Comparison of ENCODE assay signal across 14 cellular contexts in genomic region chr2:159155315-159155714, GRCh38.
A peak's percentile ranks its signal among the peaks of the same experiment; 100 is the strongest.
DNase-seq lines count a peak whose midpoint lies in the region; ATAC-seq and TF ChIP-seq lines count a peak whose summit lies in the region.
"Had no signal": no experiment of that assay in that cellular context is flagged by ENCODE, and none has a peak within 500 bp of the region (broad histone marks: within the 10 kb centered on the region; RNA-seq: fewer than 3 reads in every experiment).

No MANE protein-coding gene starts in this region.

- no peak overlapping the region for H3K4me2 ChIP-seq in Karpas-422 (ENCODE audit: low read depth, low read length, poor library complexity, severe bottlenecking)

- H2AFZ ChIP-seq in Karpas-422 (ENCODE audit: low read length): no peak overlapping the region

- no peaks in the 10 kb centered on the region for H4K20me1 ChIP-seq in Karpas-422 (ENCODE audit: insufficient read depth, low read depth, low read length)

- H3K27me3 ChIP-seq in Karpas-422 (ENCODE audit: low read length): no peaks in the 10 kb centered on the region
- H3K27me3 ChIP-seq: esophagus muscularis mucosa, right atrium auricular region had no signal

- no peaks in the 10 kb centered on the region for H3K36me3 Mint-ChIP-seq in glutamatergic neuron (ENCODE audit: unreplicated experiment)

- no peak overlapping the region for H3K9ac ChIP-seq in Karpas-422 (ENCODE audit: low read length)

- no peaks in the 10 kb centered on the region for H3K27me3 Mint-ChIP-seq in glutamatergic neuron (ENCODE audit: unreplicated experiment)

- H3K9me3 ChIP-seq in Karpas-422 (ENCODE audit: low read length): no peaks in the 10 kb centered on the region
- H3K9me3 ChIP-seq in mucosa of descending colon: no peaks in the 10 kb centered on the region
- H3K9me3 ChIP-seq: esophagus muscularis mucosa, right atrium auricular region had no signal

- H3K4me1 Mint-ChIP-seq in glutamatergic neuron (ENCODE audit: low read depth, unreplicated experiment): peaks cover 13% of the 10 kb centered on the region

- peak; percentile 86 for ATAC-seq in mucosa of descending colon
- ATAC-seq in GM18861 (IDR thresholded peaks at IDR 0.05; ENCODE audit: unreplicated experiment): no peak

- no peak overlapping the region for H3K27ac ChIP-seq in Karpas-422 (ENCODE audit: low read length)
- H3K27ac ChIP-seq: esophagus muscularis mucosa, right atrium auricular region had no signal

- DNase-seq in COR-L47 (lab: John Stamatoyannopoulos, UW) (peak; percentile 8), Karpas-422 (peak; percentile 4), epithelial cell of esophagus (ENCODE audit: low read depth) (peak; percentile 88), mucosa of descending colon (peak; percentile 74 to 80 (median 76)), glutamatergic neuron (no peak), SIG-M5 treated with dmso at 0.1 percent for 504 hours (lab: John Stamatoyannopoulos, UW; ENCODE audit: unreplicated experiment) (no peak), NK-92 (lab: John Stamatoyannopoulos, UW; ENCODE audit: unreplicated experiment) (no peak)
- DNase-seq: activated naive CD4-positive, alpha-beta T cell treated with anti-CD3 and anti-CD28 coated beads, Interleukin-2, amount 50 U/mL, for 16 hours; NCI-H187; stimulated activated CD4-positive, alpha-beta T cell treated with anti-CD3 and anti-CD28 coated beads, Interleukin-4, amount 100 ng/mL, for 24 hours; stimulated activated naive CD4-positive, alpha-beta T cell had no signal

- H3K9me3 Mint-ChIP-seq in glutamatergic neuron (ENCODE audit: unreplicated experiment): no peaks in the 10 kb centered on the region

- no peak for TF ChIP-seq CTCF in epithelial cell of esophagus (IDR thresholded peaks at IDR 0.05; ENCODE audit: insufficient read depth, low read depth, low read length, missing control alignments)
- TF ChIP-seq CTCF in mucosa of descending colon (IDR thresholded peaks at IDR 0.05): no peak
- no peak for TF ChIP-seq CTCF in glutamatergic neuron (IDR thresholded peaks at IDR 0.05; ENCODE audit: partially characterized antibody, unreplicated experiment)

- H3K4me1 ChIP-seq in Karpas-422 (ENCODE audit: low read length) (no peaks in the 10 kb centered on the region), mucosa of descending colon (ENCODE audit: low read depth) (peaks cover 57% of the 10 kb centered on the region)

- no peaks in the 10 kb centered on the region for H3K9me2 ChIP-seq in Karpas-422 (replicated peaks; ENCODE audit: insufficient read depth, low read length)

- H3K79me2 ChIP-seq in Karpas-422 (ENCODE audit: low read length): no peaks in the 10 kb centered on the region

- intact Hi-C loops in mucosa of descending colon (cut with DNase I, micrococcal nuclease): no loop called here

- no peak overlapping the region for H3K27ac Mint-ChIP-seq in glutamatergic neuron (ENCODE audit: unreplicated experiment)

- H3K36me3 ChIP-seq in Karpas-422 (ENCODE audit: insufficient read depth, low read length) (no peaks in the 10 kb centered on the region), mucosa of descending colon (ENCODE audit: low read depth) (no peaks in the 10 kb centered on the region)

- no peak overlapping the region for H3K4me3 Mint-ChIP-seq in glutamatergic neuron (ENCODE audit: unreplicated experiment)

- no peak overlapping the region for H3K4me3 ChIP-seq in Karpas-422 (ENCODE audit: low read length)
- H3K4me3 ChIP-seq in epithelial cell of esophagus (ENCODE audit: low read length): peak overlapping the region; percentile 44
- no peak overlapping the region for H3K4me3 ChIP-seq in mucosa of descending colon
- H3K4me3 ChIP-seq: esophagus muscularis mucosa, right atrium auricular region had no signal

Comparison
In these comparisons a context has a peak if more than half of its experiments do, and no peak if none do; other contexts are left out.
1. DNase-seq: peak in COR-L47 (single experiment), Karpas-422 (single experiment), epithelial cell of esophagus (single experiment) and mucosa of descending colon (3 of 3); none in glutamatergic neuron (single experiment), SIG-M5 treated with dmso at 0.1 percent for 504 hours (single experiment) and NK-92 (single experiment).